In the genomic region with DNA sequence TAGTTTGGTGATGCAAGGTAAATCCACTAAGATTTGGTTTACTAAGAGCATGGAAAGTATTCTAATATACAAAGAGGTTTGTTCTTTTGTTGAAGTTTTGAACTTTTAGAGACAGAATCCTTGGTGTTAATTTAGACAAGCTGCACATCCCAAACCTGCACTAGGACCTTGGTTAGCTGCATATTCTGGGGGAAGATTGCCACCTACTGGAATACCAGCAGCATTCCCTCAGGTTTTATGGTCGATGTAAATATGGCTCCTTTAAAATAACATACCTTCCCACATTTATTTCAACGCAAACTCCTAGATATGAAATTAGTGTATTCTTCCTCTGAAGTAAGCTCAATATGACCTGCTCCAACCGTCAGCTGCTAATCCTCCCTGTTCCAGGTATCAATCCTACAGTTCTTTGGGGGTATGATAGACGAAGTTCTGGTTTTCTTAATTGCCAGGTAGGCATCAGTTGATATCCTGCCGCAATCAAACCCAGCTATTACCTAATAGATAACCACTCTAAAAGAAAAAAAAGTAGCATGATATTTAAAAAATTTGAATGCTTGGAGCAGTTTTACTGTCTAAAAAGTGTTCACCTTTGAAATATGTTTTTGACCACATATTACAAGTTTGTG, we compare ENCODE assay signal across 8 cellular contexts.
DNase-seq lines count a peak whose midpoint lies in the region; ATAC-seq, FAIRE-seq and TF ChIP-seq lines count a peak whose summit lies in the region.

No MANE protein-coding gene starts in this region.

- H3K27ac Mint-ChIP-seq in astrocyte (ENCODE audit: unreplicated experiment), result no peak overlapping the region

- peak; percentile 17 for DNase-seq in Caki2 (ENCODE audit: low read depth)
- DNase-seq in H54 (ENCODE audit: insufficient read length, low spot score), result peak; percentile 1
- peak; percentile 59 to 84 for DNase-seq in NCI-H2081 (lab: John Stamatoyannopoulos, UW)
- peak; percentile 3 for DNase-seq in astrocyte (ENCODE audit: low read depth)
- DNase-seq in left colon, result no peak
- no peak for DNase-seq in activated naive CD4-positive, alpha-beta T cell treated with anti-CD3 and anti-CD28 coated beads, Interleukin-2, amount 50 U/mL, for 16 hours
- no peak for DNase-seq in activated effector memory CD4-positive, alpha-beta T cell treated with anti-CD3 and anti-CD28 coated beads, Interleukin-2, amount 50 U/mL, for 16 hours

- H3K36me3 Mint-ChIP-seq in astrocyte (ENCODE audit: low read depth, unreplicated experiment), result no peaks in the 10 kb centered on the region

- ATAC-seq in left colon (peak; percentile 63), GM18498 (IDR thresholded peaks at IDR 0.05; ENCODE audit: unreplicated experiment) (no peak)

- no peaks in the 10 kb centered on the region for H3K79me2 ChIP-seq in astrocyte (ENCODE audit: insufficient read depth, low read length)

- H3K4me3 ChIP-seq in astrocyte (ENCODE audit: insufficient read depth, low read depth, low read length), result no peak overlapping the region

- FAIRE-seq in H54 (lab: Jason Lieb, UNC) (peak; percentile 78), astrocyte (lab: Jason Lieb, UNC) (no peak)

- TF ChIP-seq POLR2A in H54 (IDR thresholded peaks at IDR 0.05; ENCODE audit: low read depth, low read length), result no peak

- H3K27me3 Mint-ChIP-seq in astrocyte (ENCODE audit: low read depth, unreplicated experiment), result no peaks in the 10 kb centered on the region

- in situ Hi-C loops in Caki2 (cut with HindIII; ENCODE audit: low pct_unique_long_range_greater_than_20kb, low sequenced_read_pairs), result no loop called here

- H3K4me1 ChIP-seq in astrocyte (ENCODE audit: insufficient read depth, low read length), result no peaks in the 10 kb centered on the region

- no peaks in the 10 kb centered on the region for H3K36me3 ChIP-seq in astrocyte (ENCODE audit: insufficient read depth, low read length)

- intact Hi-C loops in left colon (cut with DNase I, micrococcal nuclease), result loop anchor here in 1 of 2 donors (5.0 kb wide), 1 partner anchor 1045 kb away; no protein-coding TSS in a partner anchor

- H3K27ac ChIP-seq in astrocyte (ENCODE audit: low read depth, low read length), result no peak overlapping the region

- no peaks in the 10 kb centered on the region for H3K4me1 Mint-ChIP-seq in astrocyte (ENCODE audit: low read depth, unreplicated experiment)

- no peaks in the 10 kb centered on the region for H4K20me1 ChIP-seq in astrocyte (ENCODE audit: insufficient read depth, low read length)

- H3K9ac ChIP-seq in astrocyte (ENCODE audit: low read length), result no peak overlapping the region

- H2AFZ ChIP-seq in astrocyte (ENCODE audit: low read depth, low read length), result no peak overlapping the region

- no peak overlapping the region for H3K4me2 ChIP-seq in astrocyte (ENCODE audit: low read length)

- H3K9me3 Mint-ChIP-seq in astrocyte (ENCODE audit: unreplicated experiment), result no peaks in the 10 kb centered on the region

- no peaks in the 10 kb centered on the region for H3K9me3 ChIP-seq in astrocyte (ENCODE audit: insufficient read depth, low read depth, low read length)

- no peak overlapping the region for H3K4me3 Mint-ChIP-seq in astrocyte (ENCODE audit: unreplicated experiment)

- no peaks in the 10 kb centered on the region for H3K27me3 ChIP-seq in astrocyte (ENCODE audit: insufficient read depth, low read length)

- peak; percentile 65 for TF ChIP-seq CTCF in astrocyte (IDR thresholded peaks at IDR 0.05; ENCODE audit: insufficient read depth, low read depth, low read length)

Comparison
In these comparisons a context has a peak if more than half of its experiments do, and no peak if none do; other contexts are left out.
1. DNase-seq: peak in Caki2 (single experiment), H54 (single experiment), NCI-H2081 (2 of 2) and astrocyte (single experiment); none in left colon (0 of 2), activated naive CD4-positive, alpha-beta T cell treated with anti-CD3 and anti-CD28 coated beads, Interleukin-2, amount 50 U/mL, for 16 hours (single experiment) and activated effector memory CD4-positive, alpha-beta T cell treated with anti-CD3 and anti-CD28 coated beads, Interleukin-2, amount 50 U/mL, for 16 hours (single experiment).